ENCODE assay signal across 8 cellular contexts in the genomic region with DNA sequence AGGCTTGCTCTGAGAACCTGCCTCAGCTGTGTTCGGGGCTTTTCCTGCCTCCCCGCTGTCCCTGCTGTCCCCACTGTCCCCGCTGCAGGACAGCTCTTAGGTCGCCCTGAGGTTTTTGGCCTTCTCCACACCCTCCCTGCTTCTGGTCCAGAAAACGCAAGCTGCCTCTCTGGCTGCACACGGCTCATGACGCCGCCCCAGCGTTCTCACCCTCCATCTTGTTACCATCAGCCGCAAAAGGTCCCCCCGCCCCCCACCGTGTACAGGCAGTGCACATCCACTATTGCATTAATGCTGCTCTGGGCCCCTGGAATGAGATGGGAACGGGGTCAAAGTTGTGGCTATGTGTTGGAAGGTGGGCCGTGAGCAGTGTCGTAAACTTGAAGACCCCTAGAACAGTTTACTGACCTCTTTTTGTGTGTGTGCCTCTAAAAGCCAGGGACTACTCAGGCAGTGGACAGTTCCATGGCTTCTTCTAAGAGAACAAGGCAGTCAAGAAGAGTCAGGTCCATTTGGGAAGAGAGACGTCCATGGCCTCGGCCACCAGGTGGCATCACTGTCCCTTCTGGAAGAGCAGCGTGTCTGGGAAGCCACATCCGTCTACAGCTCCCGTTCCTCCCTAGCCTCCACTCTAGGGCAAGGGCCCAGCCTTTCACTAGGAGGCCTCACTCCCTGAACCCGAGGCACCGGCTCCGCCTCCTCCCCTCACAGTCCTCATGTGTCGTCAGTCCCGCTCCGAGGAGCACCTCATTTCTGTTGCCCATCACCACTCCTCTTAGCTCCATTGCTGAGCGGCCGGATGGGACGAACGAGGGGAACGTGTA. TPM values are rescaled to one million over a fixed set of nuclear protein-coding genes. Genes with fewer than 3 reads are reported as not detected.
DNase-seq lines count a peak whose midpoint lies in the region; ATAC-seq, FAIRE-seq and TF ChIP-seq lines count a peak whose summit lies in the region.

No MANE protein-coding gene starts in this region.

- TF ChIP-seq POLR2A in A549 (IDR thresholded peaks at IDR 0.05; ENCODE audit: low read length) (no peak), upper lobe of left lung (IDR thresholded peaks at IDR 0.05) (no peak)

- H3K9me2 ChIP-seq in SK-N-SH = no peaks in the 10 kb centered on the region

- no peak overlapping the region for H3K9ac ChIP-seq in SK-N-SH

- no peaks in the 10 kb centered on the region for H3K79me2 ChIP-seq in SK-N-SH (ENCODE audit: insufficient read depth)

- no peak overlapping the region for H3K4me3 Mint-ChIP-seq in activated naive CD4-positive, alpha-beta T cell treated with anti-CD3 and anti-CD28 coated beads, Interleukin-2, amount 50 U/mL, for 24 hours

- H3K36me3 ChIP-seq in SK-N-SH (replicated peaks in 1 of 2; ENCODE audit: control insufficient read depth in 1 of 2, insufficient read depth in 2 of 2, low read length in 1 of 2) = no peaks in the 10 kb centered on the region
- H3K36me3 ChIP-seq in upper lobe of left lung = no peaks in the 10 kb centered on the region

- TF ChIP-seq RAD21 in A549 (conservative IDR thresholded peaks at IDR 0.05 in 1 of 2, IDR thresholded peaks at IDR 0.05 in 1 of 2) = peak; percentile 99
- TF ChIP-seq RAD21 in SK-N-SH (IDR thresholded peaks at IDR 0.05; ENCODE audit: low read length) = peak; percentile 99

- H3K4me2 ChIP-seq in A549 = peak overlapping the region; percentile 61
- no peak overlapping the region for H3K4me2 ChIP-seq in SK-N-SH

- H3K27me3 ChIP-seq in SK-N-SH (ENCODE audit: insufficient read depth) = no peaks in the 10 kb centered on the region
- no peaks in the 10 kb centered on the region for H3K27me3 ChIP-seq in upper lobe of left lung

- peaks cover 6% of the 10 kb centered on the region; the same call in 2 of the 3 replicates for H3K4me1 ChIP-seq in A549
- H3K4me1 ChIP-seq in SK-N-SH (ENCODE audit: control insufficient read depth in 1 of 2, insufficient read depth in 2 of 2, low read depth in 1 of 2, low read length in 1 of 2) = peaks cover 0 to 3% of the 10 kb centered on the region in 2 experiments; a peak in 1 of 4 replicates
- peaks cover 0 to 5% (median 0%) of the 10 kb centered on the region in 4 donors for H3K4me1 ChIP-seq in upper lobe of left lung

- WGBS in A549 (ENCODE audit: missing lambda C conversion rate) = 31% methylated on average over 31 of the region's 31 CpGs
- 46% methylated on average over 31 of the region's 31 CpGs for whole genome bisulfite sequencing in SK-N-SH (ENCODE audit: low lambda C conversion rate)
- 55 to 57% methylated on average over 31 of the region's 31 CpGs for WGBS in upper lobe of left lung, 2 donors

- peak overlapping the region; percentile 65 for H3K27ac Mint-ChIP-seq in activated naive CD4-positive, alpha-beta T cell treated with anti-CD3 and anti-CD28 coated beads, Interleukin-2, amount 50 U/mL, for 24 hours

- H3K9me3 Mint-ChIP-seq in activated naive CD4-positive, alpha-beta T cell treated with anti-CD3 and anti-CD28 coated beads, Interleukin-2, amount 50 U/mL, for 24 hours = no peaks in the 10 kb centered on the region

- TF ChIP-seq EP300 in A549 (IDR thresholded peaks at IDR 0.05) (no peak), SK-N-SH (IDR thresholded peaks at IDR 0.05; ENCODE audit: borderline replicate concordance in 1 of 2, low read depth in 1 of 2, low read length in 1 of 2) (no peak), upper lobe of left lung (IDR thresholded peaks at IDR 0.05) (no peak)

- no peaks in the 10 kb centered on the region for H3K27me3 Mint-ChIP-seq in activated naive CD4-positive, alpha-beta T cell treated with anti-CD3 and anti-CD28 coated beads, Interleukin-2, amount 50 U/mL, for 24 hours

- FAIRE-seq in A549 (lab: Jason Lieb, UNC) = peak; percentile 98

- H3K9me3 ChIP-seq in A549 (no peaks in the 10 kb centered on the region), SK-N-SH (no peaks in the 10 kb centered on the region), upper lobe of left lung (no peaks in the 10 kb centered on the region)

- intact Hi-C loops in Right ventricle myocardium inferior (cut with DNase I) = loop anchor here (1.0 to 2.0 kb wide), 2 partner anchors 49 to 136 kb away; no protein-coding TSS in a partner anchor
- intact Hi-C loops in posterior cingulate gyrus (cut with DNase I) = loop anchor here (1.0 kb wide), 1 partner anchor 136 kb away; no protein-coding TSS in a partner anchor

- no peaks in the 10 kb centered on the region for H3F3A ChIP-seq in SK-N-SH (replicated peaks; ENCODE audit: insufficient read depth)

- ATAC-seq in A549 (peak; percentile 98 to 99), GM18861 (IDR thresholded peaks at IDR 0.05; ENCODE audit: unreplicated experiment) (peak; percentile 54), Right ventricle myocardium inferior (peak; percentile 91), upper lobe of left lung (ENCODE audit: low FRiP score in 2 of 2) (peak; percentile 90 to 94)

- peaks cover 4% of the 10 kb centered on the region for H3K4me1 Mint-ChIP-seq in activated naive CD4-positive, alpha-beta T cell treated with anti-CD3 and anti-CD28 coated beads, Interleukin-2, amount 50 U/mL, for 24 hours

- TF ChIP-seq CTCF in A549 (IDR thresholded peaks at IDR 0.05) (peak; percentile 92), SK-N-SH (IDR thresholded peaks at IDR 0.05) (peak; percentile 95), upper lobe of left lung (IDR thresholded peaks at IDR 0.05) (peak; percentile 80 to 90 (median 84))

- H3K27ac ChIP-seq in A549 (peak overlapping the region; percentile 50 to 72; a peak in 5 of 6 replicates), SK-N-SH (ENCODE audit: low read depth in 2 of 2, low read length in 1 of 2) (no peak overlapping the region), upper lobe of left lung (no peak overlapping the region)

- no peak overlapping the region for H2AFZ ChIP-seq in SK-N-SH (ENCODE audit: low read depth)

- no peaks in the 10 kb centered on the region for H4K20me1 ChIP-seq in SK-N-SH (ENCODE audit: insufficient read depth)

- DNase-seq in A549 (ENCODE audit: low read depth in 1 of 2, low spot score in 1 of 2) = peak; percentile 93 to 94
- peak; percentile 64 for DNase-seq in NCI-H1105 (lab: John Stamatoyannopoulos, UW)
- DNase-seq in SK-N-SH = peak; percentile 94
- peak; percentile 93 for DNase-seq in Right ventricle myocardium inferior (ENCODE audit: missing footprints)
- DNase-seq in posterior cingulate gyrus = peak; percentile 78 to 98 (median 90)
- peak in 1 of 2 donors; percentile 82 for DNase-seq in upper lobe of left lung

- H3K4me3 ChIP-seq in A549 (no peak overlapping the region), SK-N-SH (ENCODE audit: low read depth in 2 of 2, low read length in 1 of 2) (no peak overlapping the region; a peak in 1 of 4 replicates), upper lobe of left lung (no peak overlapping the region)

- POLR2A ChIA-PET in A549 (lab: Yijun Ruan, JAX) = interaction anchor here (0.5 to 2.0 kb wide), 4 partner anchors 24 to 135 kb away, joined by 3 to 9 read pairs (median 4); partner anchors contain the start of gene DENND2A
- POLR2A ChIA-PET in SK-N-SH (lab: Yijun Ruan, JAX) = interaction anchor here (0.5 to 1.0 kb wide), 8 partner anchors 9 to 171 kb away, joined by 3 to 5 read pairs (median 4); partner anchors contain the start of gene DENND2A

- H3K36me3 Mint-ChIP-seq in activated naive CD4-positive, alpha-beta T cell treated with anti-CD3 and anti-CD28 coated beads, Interleukin-2, amount 50 U/mL, for 24 hours = no peaks in the 10 kb centered on the region

- CTCF ChIA-PET in A549 (lab: Yijun Ruan, JAX) = interaction anchor here (0.5 to 24.2 kb wide), 51 partner anchors 9 to 551 kb away, joined by 3 to 493 read pairs (median 5); partner anchors contain the start of genes ADCK2 and DENND2A
- CTCF ChIA-PET in SK-N-SH (lab: Yijun Ruan, JAX) = interaction anchor here (0.5 to 14.8 kb wide), 47 partner anchors 9 to 523 kb away, joined by 3 to 433 read pairs (median 4); partner anchors contain the start of genes ADCK2, DENND2A and MKRN1

TF ChIP-seq in A549, 52 proteins besides CTCF, POLR2A, EP300 and RAD21:
- TF ChIP-seq, protein P1, sequence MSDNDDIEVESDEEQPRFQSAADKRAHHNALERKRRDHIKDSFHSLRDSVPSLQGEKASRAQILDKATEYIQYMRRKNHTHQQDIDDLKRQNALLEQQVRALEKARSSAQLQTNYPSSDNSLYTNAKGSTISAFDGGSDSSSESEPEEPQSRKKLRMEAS (IDR thresholded peaks at IDR 0.05) = peak; percentile 50
- TF ChIP-seq RNF2 (IDR thresholded peaks at IDR 0.05; ENCODE audit: borderline replicate concordance, low read depth) (no peak), HEYL (CRISPR knock-in tag; IDR thresholded peaks at IDR 0.05) (no peak), POLR2AphosphoS2 (conservative IDR thresholded peaks at IDR 0.05; ENCODE audit: low read length) (no peak), HDAC2 (IDR thresholded peaks at IDR 0.05) (no peak), SMC3 (IDR thresholded peaks at IDR 0.05) (peak; percentile 100)

TF ChIP-seq in SK-N-SH, 30 proteins besides CTCF, POLR2A, EP300 and RAD21 (continues in another document):
- TF ChIP-seq EZH2phosphoT487 (IDR thresholded peaks at IDR 0.05; ENCODE audit: borderline replicate concordance, low read depth) (no peak), TAF1 (IDR thresholded peaks at IDR 0.05; ENCODE audit: borderline replicate concordance, low read depth, low read length) (no peak), TCF12 (IDR thresholded peaks at IDR 0.05) (no peak), NFIC (IDR thresholded peaks at IDR 0.05; ENCODE audit: borderline replicate concordance) (no peak), FOSL2 (IDR thresholded peaks at IDR 0.05; ENCODE audit: borderline replicate concordance, low read depth) (no peak), FOXJ3 (CRISPR knock-in tag; IDR thresholded peaks at IDR 0.05) (no peak), CHD2 (IDR thresholded peaks at IDR 0.05; ENCODE audit: low read length, partially characterized antibody) (no peak), NRF1 (IDR thresholded peaks at IDR 0.05; ENCODE audit: low read depth, low read length) (0 out of 2 replicates have a peak, but pooled peaks have one; percentile 20), RXRA (IDR thresholded peaks at IDR 0.05; ENCODE audit: borderline replicate concordance, low read depth) (no peak)

RNA-seq across cellular contexts. Expression of gene MKRN1, which starts 38.5 kb away (rescaled TPM):
- 65.1 and 68.8 TPM in 2 replicates for polyA plus RNA-seq in A549 (2011; rRNA removed)
- polyA plus RNA-seq in A549 (2012; cell fraction: cytosol; rRNA removed) = 32.4 and 33.1 TPM in 2 replicates
- polyA plus RNA-seq in A549 (2012; cell fraction: nucleus; rRNA removed) = 28.9 and 36.3 TPM in 2 replicates
- polyA plus RNA-seq in A549 (2017; fragmentation: RNase III; extraction: RNeasy Plus Mini Kit Qiagen cat#74134 plus additional on column Dnase treatment) = 52.2 to 55.1 TPM (median 53.2 TPM) in 3 replicates
- 48.5 and 50.5 TPM in 2 replicates for polyA minus RNA-seq in A549 (2011; rRNA and poly(A)+ RNA removed)
- 53.5 and 61.4 TPM in 2 replicates for polyA plus RNA-seq in SK-N-SH (2012; rRNA removed)
- 59.4 and 62.2 TPM in 2 replicates for polyA plus RNA-seq in SK-N-SH (2012; cell fraction: cytosol; rRNA removed)
- polyA plus RNA-seq in SK-N-SH (2012; cell fraction: nucleus; rRNA removed) = 46.5 and 61.8 TPM in 2 replicates
- total RNA-seq in Right ventricle myocardium inferior = 99.0 TPM
- total RNA-seq in upper lobe of left lung = 100 to 1,000 TPM in 3 of 6 donors, 10 to 100 TPM in 3; 64.9 to 123 (median 97.9) TPM

Comparison
In these comparisons a context has a peak if more than half of its experiments do, and no peak if none do; other contexts are left out.
1. H3K27ac ChIP-seq: peak in A549 (2 of 2); none in SK-N-SH (0 of 2) and upper lobe of left lung (0 of 4).
2. Peak in every context shown above with its lines, with median percentiles within 50 percentile points of each other: ATAC-seq and CTCF ChIP-seq.